Comparison of ENCODE assay signal across 12 cellular contexts in genomic region chr1:207882692-207883091, GRCh38. TPM values are rescaled to one million over a fixed set of nuclear protein-coding genes. Genes with fewer than 3 reads are reported as not detected.
DNase-seq lines count a peak whose midpoint lies in the region; ATAC-seq and TF ChIP-seq lines count a peak whose summit lies in the region.
"Had no signal": no experiment of that assay in that cellular context is flagged by ENCODE, and none has a peak within 500 bp of the region (broad histone marks: within the 10 kb centered on the region; RNA-seq: fewer than 3 reads in every experiment).

No MANE protein-coding gene starts in this region.

- ATAC-seq in GM19351 (IDR thresholded peaks at IDR 0.05; ENCODE audit: unreplicated experiment) (peak; percentile 23), GM23338 (no peak)

- no peak for TF ChIP-seq CTCF in KMS-11 (conservative IDR thresholded peaks at IDR 0.05; ENCODE audit: low read depth, low read length)
- TF ChIP-seq CTCF in chondrocyte (IDR thresholded peaks at IDR 0.05) = no peak
- TF ChIP-seq CTCF in GM23338 (conservative IDR thresholded peaks at IDR 0.05; ENCODE audit: low read depth in 2 of 2) = no peak

- no peak for DNase-seq in effector memory CD4-positive, alpha-beta T cell
- DNase-seq in SK-N-DZ (ENCODE audit: low spot score) (no peak), Kasumi-1 (lab: John Stamatoyannopoulos, UW) (no peak), chondrocyte (ENCODE audit: low spot score) (no peak), GM23338 (ENCODE audit: low spot score) (no peak)
- DNase-seq: C1 segment of cervical spinal cord, NCI-H1105 had no signal

- H3K9me3 Mint-ChIP-seq in chondrocyte (ENCODE audit: low read depth) = no peaks in the 10 kb centered on the region
- no peaks in the 10 kb centered on the region for H3K9me3 Mint-ChIP-seq in GM23338

- H3K27ac ChIP-seq in BLaER1 = no peak overlapping the region
- peak overlapping the region; percentile 53 for H3K27ac ChIP-seq in KMS-11
- peak overlapping the region; percentile 75 for H3K27ac ChIP-seq in effector memory CD4-positive, alpha-beta T cell (ENCODE audit: insufficient read depth, low read length, poor library complexity, severe bottlenecking)
- H3K27ac ChIP-seq in GM23338 (ENCODE audit: low read depth) = no peak overlapping the region
- H3K27ac ChIP-seq: hepatocyte, SK-N-MC had no signal

- no peaks in the 10 kb centered on the region for H3K36me3 Mint-ChIP-seq in chondrocyte (ENCODE audit: low read depth)
- no peaks in the 10 kb centered on the region for H3K36me3 Mint-ChIP-seq in GM23338 (ENCODE audit: low read depth)

- H3K9ac ChIP-seq in BLaER1 (no peak overlapping the region), KMS-11 (no peak overlapping the region)

- no peaks in the 10 kb centered on the region for H3F3A ChIP-seq in GM23338 (replicated peaks; ENCODE audit: low read depth)

- H3K4me1 ChIP-seq in BLaER1 (peaks cover 52% of the 10 kb centered on the region), KMS-11 (ENCODE audit: low read depth, poor library complexity, severe bottlenecking) (peaks cover 49% of the 10 kb centered on the region), GM23338 (ENCODE audit: insufficient read depth) (no peaks in the 10 kb centered on the region)
- H3K4me1 ChIP-seq in effector memory CD4-positive, alpha-beta T cell (ENCODE audit: control insufficient read depth, insufficient read depth, low read length, poor library complexity, severe bottlenecking) = peaks cover 17% of the 10 kb centered on the region

- H3K4me3 ChIP-seq in BLaER1 (no peak overlapping the region), KMS-11 (IDR thresholded peaks at IDR 0.05; ENCODE audit: insufficient read depth, low read depth, low read length) (no peak overlapping the region), GM23338 (no peak overlapping the region)
- H3K4me3 ChIP-seq in effector memory CD4-positive, alpha-beta T cell (ENCODE audit: insufficient read depth, low read depth, low read length, poor library complexity, severe bottlenecking) = peak overlapping the region; percentile 59
- H3K4me3 ChIP-seq: hepatocyte, SK-N-MC had no signal

- H3K36me3 ChIP-seq in BLaER1 = no peaks in the 10 kb centered on the region
- no peaks in the 10 kb centered on the region for H3K36me3 ChIP-seq in KMS-11 (ENCODE audit: insufficient read depth)
- H3K36me3 ChIP-seq in effector memory CD4-positive, alpha-beta T cell (ENCODE audit: control insufficient read depth, insufficient read depth, low read length) = no peaks in the 10 kb centered on the region
- H3K36me3 ChIP-seq in GM23338 (ENCODE audit: insufficient read depth) = no peaks in the 10 kb centered on the region

- no peaks in the 10 kb centered on the region for H3K79me2 ChIP-seq in KMS-11 (ENCODE audit: insufficient read depth, low read depth)
- H3K79me2 ChIP-seq in GM23338 (replicated peaks; ENCODE audit: insufficient read depth) = no peaks in the 10 kb centered on the region
- H3K79me2 ChIP-seq: hepatocyte had no signal

- no peaks in the 10 kb centered on the region for H3K9me2 ChIP-seq in GM23338 (ENCODE audit: insufficient read depth)

- no peaks in the 10 kb centered on the region for H3K27me3 ChIP-seq in BLaER1
- H3K27me3 ChIP-seq in KMS-11 (ENCODE audit: insufficient read depth, low read depth) = no peaks in the 10 kb centered on the region
- no peaks in the 10 kb centered on the region for H3K27me3 ChIP-seq in effector memory CD4-positive, alpha-beta T cell (replicated peaks; ENCODE audit: control insufficient read depth, insufficient read depth, low read length, poor library complexity, severe bottlenecking)
- H3K27me3 ChIP-seq in GM23338 (ENCODE audit: insufficient read depth) = no peaks in the 10 kb centered on the region

- H3K27me3 Mint-ChIP-seq in chondrocyte (ENCODE audit: low read depth) (peaks cover 8% of the 10 kb centered on the region), GM23338 (ENCODE audit: insufficient read depth, low read depth, poor library complexity) (peaks cover 4% of the 10 kb centered on the region)

- no peaks in the 10 kb centered on the region for H4K20me1 ChIP-seq in BLaER1
- H4K20me1 ChIP-seq in KMS-11 (ENCODE audit: insufficient read depth) = no peaks in the 10 kb centered on the region
- no peaks in the 10 kb centered on the region for H4K20me1 ChIP-seq in GM23338 (replicated peaks; ENCODE audit: insufficient read depth)

- no peaks in the 10 kb centered on the region for H3K9me3 ChIP-seq in BLaER1
- no peaks in the 10 kb centered on the region for H3K9me3 ChIP-seq in effector memory CD4-positive, alpha-beta T cell (ENCODE audit: control insufficient read depth, low read length)

- H3K27ac Mint-ChIP-seq in chondrocyte (ENCODE audit: unreplicated experiment) (no peak overlapping the region), GM23338 (no peak overlapping the region)

- H3K4me1 Mint-ChIP-seq in chondrocyte (ENCODE audit: low read depth) (peaks cover 11% of the 10 kb centered on the region), GM23338 (peaks cover 10% of the 10 kb centered on the region)

- H2AFZ ChIP-seq in KMS-11 (ENCODE audit: low read depth) = peak overlapping the region; percentile 82
- no peak overlapping the region for H2AFZ ChIP-seq in GM23338
- H2AFZ ChIP-seq: hepatocyte had no signal

- H3K4me2 ChIP-seq in BLaER1 = peak overlapping the region; percentile 73
- peak overlapping the region; percentile 67 for H3K4me2 ChIP-seq in KMS-11
- no peak overlapping the region for H3K4me2 ChIP-seq in GM23338
- H3K4me2 ChIP-seq: hepatocyte had no signal

- H3K4me3 Mint-ChIP-seq in chondrocyte (ENCODE audit: unreplicated experiment) = no peak overlapping the region
- no peak overlapping the region for H3K4me3 Mint-ChIP-seq in GM23338

TF ChIP-seq in GM23338, 12 proteins besides CTCF, POLR2A, EP300 and RAD21:
- TF ChIP-seq ZNF114 (CRISPR knock-in tag; IDR thresholded peaks at IDR 0.05) (no peak), EZH2 (IDR thresholded peaks at IDR 0.05; ENCODE audit: low read depth, unreplicated experiment) (no peak), NANOG (IDR thresholded peaks at IDR 0.05; ENCODE audit: borderline replicate concordance) (no peak)
TF ChIP-seq in GM23338: peak in this region for 0.

RNA-seq across cellular contexts. Expression of gene CD34, which starts 28.2 kb away (rescaled TPM):
- not detected in 2 replicates for polyA plus RNA-seq in SK-N-DZ (2014; cell fraction: cytosol; rRNA removed)
- 0.01 TPM in 1 of 2 replicates, not detected in the other for polyA plus RNA-seq in SK-N-DZ (2014; cell fraction: nucleus; rRNA removed)
- total RNA-seq in chondrocyte = 0.12 to 0.15 TPM (median 0.13 TPM) in 3 replicates
- total RNA-seq in GM23338 (2014; rRNA removed; shearing (Covaris generic)) = 0.07 and 0.23 TPM in 2 replicates
- polyA plus RNA-seq in GM23338 (2016; fragmentation: Nextera tagmentation; extraction: Ambion mirVana) = 0.09 and 0.18 TPM in 2 replicates

Comparison
In these comparisons a context has a peak if more than half of its experiments do, and no peak if none do; other contexts are left out.
1. H3K27ac ChIP-seq: peak in KMS-11 (single experiment) and effector memory CD4-positive, alpha-beta T cell (single experiment); none in BLaER1 (single experiment) and GM23338 (single experiment).